Comparison of ENCODE assay signal across 24 cellular contexts in genomic region chr1:95076034-95076433, GRCh38. TPM values are rescaled to one million over a fixed set of nuclear protein-coding genes. Genes with fewer than 3 reads are reported as not detected.
DNase-seq lines count a peak whose midpoint lies in the region; ATAC-seq, FAIRE-seq and TF ChIP-seq lines count a peak whose summit lies in the region.
"Had no signal": no experiment of that assay in that cellular context is flagged by ENCODE, and none has a peak within 500 bp of the region (broad histone marks: within the 10 kb centered on the region; RNA-seq: fewer than 3 reads in every experiment).

No MANE protein-coding gene starts in this region.

- no peak for ATAC-seq in K562
- ATAC-seq in GM18519 (IDR thresholded peaks at IDR 0.05; ENCODE audit: low FRiP score, unreplicated experiment): no peak

- peaks cover 7% of the 10 kb centered on the region for H3K4me1 ChIP-seq in astrocyte (ENCODE audit: insufficient read depth, low read length)
- H3K4me1 ChIP-seq in K562 (replicated peaks in 1 of 2; ENCODE audit: control insufficient read depth in 2 of 2, insufficient read depth in 2 of 2, low read length in 2 of 2): peaks cover 0 to 5% of the 10 kb centered on the region in 2 experiments; a peak in 2 of 5 replicates
- peaks cover 0 to 21% (median 16%) of the 10 kb centered on the region in 4 donors for H3K4me1 ChIP-seq in transverse colon
- H3K4me1 ChIP-seq: BE2C had no signal

- H4K20me1 ChIP-seq in astrocyte (ENCODE audit: insufficient read depth, low read length): no peaks in the 10 kb centered on the region
- H4K20me1 ChIP-seq in K562 (replicated peaks; ENCODE audit: control insufficient read depth, insufficient read depth, low read length): no peaks in the 10 kb centered on the region
- H4K20me1 ChIP-seq: BLaER1 had no signal

- H3K27me3 ChIP-seq in astrocyte (ENCODE audit: insufficient read depth, low read length) (peaks cover 17% of the 10 kb centered on the region), K562 (ENCODE audit: control insufficient read depth in 2 of 2, insufficient read depth in 2 of 2, low read length in 2 of 2) (no peaks in the 10 kb centered on the region), transverse colon (no peaks in the 10 kb centered on the region)
- H3K27me3 ChIP-seq: BE2C, BLaER1 had no signal

- H3K79me2 ChIP-seq in astrocyte (ENCODE audit: insufficient read depth, low read length): peaks cover 3% of the 10 kb centered on the region
- no peaks in the 10 kb centered on the region; the same call in 2 of the 3 replicates for H3K79me2 ChIP-seq in K562 (ENCODE audit: control insufficient read depth, insufficient read depth, low read length)

- BruUV-seq in K562 (replicated peaks; lab: Mats Ljungman, UMichigan): no TSS peak

- DNase-seq in astrocyte (ENCODE audit: low read depth) (no peak), K562 (ENCODE audit: extremely low read depth in 1 of 4, low spot score in 3 of 4) (no peak), transverse colon (no peak), EL (no peak)
- DNase-seq: 8988T; ACHN; BE2C; C1 segment of cervical spinal cord; CD4-positive, alpha-beta memory T cell; CD4-positive, CD25-positive, alpha-beta regulatory T cell; CD8-positive, alpha-beta memory T cell; DMS 273 treated with DMSO at 0.1 percent for 48 hours; DMS153; DMS53; DMS79; DND-41; GF-D8 had no signal

- H3K36me3 ChIP-seq in astrocyte (ENCODE audit: insufficient read depth, low read length) (no peaks in the 10 kb centered on the region), K562 (ENCODE audit: control insufficient read depth, insufficient read depth, low read length) (no peaks in the 10 kb centered on the region), transverse colon (no peaks in the 10 kb centered on the region)
- H3K36me3 ChIP-seq: BE2C, BLaER1 had no signal

- H3K9me3 ChIP-seq in astrocyte (ENCODE audit: insufficient read depth, low read depth, low read length) (no peaks in the 10 kb centered on the region), K562 (replicated peaks; ENCODE audit: control insufficient read depth, insufficient read depth, low read depth, low read length) (no peaks in the 10 kb centered on the region), transverse colon (no peaks in the 10 kb centered on the region)
- H3K9me3 ChIP-seq: BE2C, BLaER1 had no signal

- H3K27ac ChIP-seq in astrocyte (ENCODE audit: low read depth, low read length): no peak overlapping the region
- H3K27ac ChIP-seq in K562 (ENCODE audit: extremely low read depth, low read depth, low read length): no peak overlapping the region
- H3K27ac ChIP-seq in transverse colon: peak overlapping the region; percentile 11 to 47 (median 38)
- H3K27ac ChIP-seq: BLaER1 had no signal

- peaks cover 4% of the 10 kb centered on the region for H3K4me1 Mint-ChIP-seq in astrocyte (ENCODE audit: low read depth, unreplicated experiment)

- H2AFZ ChIP-seq in astrocyte (ENCODE audit: low read depth, low read length): no peak overlapping the region
- no peak overlapping the region for H2AFZ ChIP-seq in K562 (ENCODE audit: low read depth, low read length)

- H3K4me3 ChIP-seq in astrocyte (ENCODE audit: insufficient read depth, low read depth, low read length) (no peak overlapping the region), K562 (no peak overlapping the region), transverse colon (no peak overlapping the region)
- H3K4me3 ChIP-seq: BLaER1 had no signal

- H3K36me3 Mint-ChIP-seq in astrocyte (ENCODE audit: low read depth, unreplicated experiment): peaks cover 2% of the 10 kb centered on the region
- H3K36me3 Mint-ChIP-seq: CD4-positive, CD25-positive, alpha-beta regulatory T cell had no signal

- POLR2A ChIA-PET in K562 (lab: Yijun Ruan, JAX): interaction anchor here (0.9 to 1.4 kb wide), 3 partner anchors 9 to 78 kb away, joined by 4 to 5 read pairs (median 4); no protein-coding TSS in a partner anchor

- H3K9me3 Mint-ChIP-seq in astrocyte (ENCODE audit: unreplicated experiment): no peaks in the 10 kb centered on the region
- H3K9me3 Mint-ChIP-seq: CD14-positive monocyte; CD4-positive, CD25-positive, alpha-beta regulatory T cell; CD8-positive, alpha-beta memory T cell had no signal

- TF ChIP-seq RAD21 in K562 (CRISPR knock-in tag; conservative IDR thresholded peaks at IDR 0.05 in 1 of 2, IDR thresholded peaks at IDR 0.05 in 1 of 2): no peak

- H3K9me1 ChIP-seq in K562 (ENCODE audit: control insufficient read depth, insufficient read depth, low read length): no peaks in the 10 kb centered on the region

- H3K4me2 ChIP-seq in astrocyte (ENCODE audit: low read length): no peak overlapping the region
- no peak overlapping the region for H3K4me2 ChIP-seq in K562 (ENCODE audit: insufficient read depth, low read length)
- H3K4me2 ChIP-seq: BLaER1 had no signal

- TF ChIP-seq CTCF in astrocyte (IDR thresholded peaks at IDR 0.05; ENCODE audit: insufficient read depth, low read depth, low read length) (no peak), K562 (IDR thresholded peaks at IDR 0.05 in 2 of 3, conservative IDR thresholded peaks at IDR 0.05 in 1 of 3; ENCODE audit: insufficient read depth in 2 of 3, low read depth in 1 of 3, low read length in 3 of 3) (no peak), transverse colon (IDR thresholded peaks at IDR 0.05) (no peak)

- TF ChIP-seq EP300 in K562 (IDR thresholded peaks at IDR 0.05; ENCODE audit: low read length) (no peak), transverse colon (IDR thresholded peaks at IDR 0.05; ENCODE audit: low read depth) (no peak)

- H3K27me3 Mint-ChIP-seq in astrocyte (ENCODE audit: low read depth, unreplicated experiment): no peaks in the 10 kb centered on the region

- TF ChIP-seq POLR2A in K562 (conservative IDR thresholded peaks at IDR 0.05) (no peak), transverse colon (IDR thresholded peaks at IDR 0.05) (no peak)

- H3K4me3 Mint-ChIP-seq in astrocyte (ENCODE audit: unreplicated experiment): no peak overlapping the region
- H3K4me3 Mint-ChIP-seq: CD14-positive monocyte; CD4-positive, alpha-beta memory T cell had no signal

- H3K9ac ChIP-seq in astrocyte (ENCODE audit: low read length) (no peak overlapping the region), K562 (ENCODE audit: insufficient read depth in 1 of 2, low read depth in 2 of 2, low read length in 2 of 2) (no peak overlapping the region)
- H3K9ac ChIP-seq: BLaER1 had no signal

- CTCF ChIA-PET in K562 (lab: Yijun Ruan, JAX; ENCODE audit: low intra/inter-chr PET ratio): no interaction called here

- peak overlapping the region; percentile 38 for H3K27ac Mint-ChIP-seq in astrocyte (ENCODE audit: unreplicated experiment)
- H3K27ac Mint-ChIP-seq: CD14-positive monocyte; CD4-positive, alpha-beta memory T cell; CD4-positive, CD25-positive, alpha-beta regulatory T cell had no signal

- FAIRE-seq in astrocyte (lab: Jason Lieb, UNC) (no peak), K562 (lab: Jason Lieb, UNC) (peak; percentile 6)
- FAIRE-seq: A204.1, G401.6, GM12891 had no signal

- intact Hi-C loops in K562 (cut with micrococcal nuclease): no loop called here
- intact Hi-C loops in transverse colon (cut with DNase I; ENCODE audit: low total_unique reads): no loop called here

- in situ Hi-C loops in K562 (cut with MboI) (no loop called here), transverse colon (cut with MboI; ENCODE audit: low pct_ligation_motif_present in 1 of 4, low pct_unique_long_range_greater_than_20kb in 1 of 4, low sequenced_read_pairs in 3 of 4) (loop anchor here in 3 of 4 donors (25.0 kb wide), 1 partner anchor 161 kb away; the partner anchor contains the start of gene RWDD3 (in 3 of the 3))

RNA-seq across cellular contexts. Expression of gene ALG14, which starts 3.3 kb away (rescaled TPM):
- total RNA-seq in astrocyte (6.9 and 8.1 TPM in 2 replicates), K562 (2014; rRNA removed) (1.8 and 2.8 TPM in 2 replicates), K562 (2014; rRNA removed; fragmentation: Illumina TruSeq; extraction: Trizol) (3.9 and 6.8 TPM in 2 replicates), K562 (2015; rRNA removed; fragmentation: Illumina TruSeq; extraction: Trizol) (2.6 and 3.3 TPM in 2 replicates), K562 (2021) (6.1 and 8.6 TPM in 2 replicates), transverse colon (1 to 10 TPM in 3 of 4 donors, under 1 TPM in 1; 0.40 to 2.3 (median 2.2) TPM)
- total RNA-seq in K562 (2011; cell fraction: chromatin; rRNA removed; ENCODE audit: low replicate concordance): 1.6 and 2.1 TPM in 2 replicates
- 1.2 and 3.7 TPM in 2 replicates for total RNA-seq in K562 (2011; cell fraction: nucleolus; rRNA removed)
- 3.2 and 4.2 TPM in 2 replicates for total RNA-seq in K562 (2011; cell fraction: nucleoplasm; rRNA removed)
- polyA plus RNA-seq in K562 (2011; rRNA removed) (2.8 and 2.9 TPM in 2 replicates), K562 (2014; fragmentation: Illumina TruSeq; extraction: Trizol) (4.7 and 4.9 TPM in 2 replicates), K562 (2014; fragmentation: Nextera tagmentation; extraction: Ambion mirVana) (10 to 100 TPM; 14.9 to 16.2 TPM), K562 (2014; rRNA removed) (2.2 and 2.8 TPM in 2 replicates)
- 1.3 and 2.0 TPM in 2 replicates for polyA plus RNA-seq in K562 (2011; cell fraction: cytosol; rRNA removed)
- 0.94 and 1.3 TPM in 2 replicates for polyA plus RNA-seq in K562 (2011; cell fraction: nucleus; rRNA removed)
- 3.3 and 4.6 TPM in 2 replicates for polyA plus RNA-seq in K562 (2012)
- polyA minus RNA-seq in K562 (2011; rRNA and poly(A)+ RNA removed): 1.6 and 2.0 TPM in 2 replicates
- polyA minus RNA-seq in K562 (2011; cell fraction: cytosol; rRNA and poly(A)+ RNA removed): 1.4 and 12.8 TPM in 2 replicates
- 1.5 and 4.4 TPM in 2 replicates for polyA minus RNA-seq in K562 (2011; cell fraction: nucleus; rRNA and poly(A)+ RNA removed)

RNA-seq across cellular contexts. Expression of gene TLCD4, which starts 41.1 kb away (rescaled TPM):
- 0.99 and 1.8 TPM in 2 replicates for total RNA-seq in astrocyte
- total RNA-seq in K562 (2011; cell fraction: chromatin; rRNA removed; ENCODE audit: low replicate concordance): 10.7 and 22.5 TPM in 2 replicates
- 7.2 and 9.1 TPM in 2 replicates for total RNA-seq in K562 (2011; cell fraction: nucleolus; rRNA removed)
- 20.7 and 39.0 TPM in 2 replicates for total RNA-seq in K562 (2011; cell fraction: nucleoplasm; rRNA removed)
- 7.6 and 10.3 TPM in 2 replicates for total RNA-seq in K562 (2014; rRNA removed)
- 19.8 and 23.6 TPM in 2 replicates for total RNA-seq in K562 (2014; rRNA removed; fragmentation: Illumina TruSeq; extraction: Trizol)
- 6.8 and 7.5 TPM in 2 replicates for total RNA-seq in K562 (2015; rRNA removed; fragmentation: Illumina TruSeq; extraction: Trizol)
- 13.9 and 16.5 TPM in 2 replicates for total RNA-seq in K562 (2021)
- 9.6 and 16.6 TPM in 2 replicates for polyA plus RNA-seq in K562 (2011; rRNA removed)
- polyA plus RNA-seq in K562 (2011; cell fraction: cytosol; rRNA removed): 2.2 and 4.5 TPM in 2 replicates
- 2.3 and 2.7 TPM in 2 replicates for polyA plus RNA-seq in K562 (2011; cell fraction: nucleus; rRNA removed)
- 5.0 and 5.7 TPM in 2 replicates for polyA plus RNA-seq in K562 (2012)
- 8.4 and 10.9 TPM in 2 replicates for polyA plus RNA-seq in K562 (2014; fragmentation: Illumina TruSeq; extraction: Trizol)
- polyA plus RNA-seq in K562 (2014; fragmentation: Nextera tagmentation; extraction: Ambion mirVana): 1 to 10 TPM; 3.5 to 5.0 TPM
- polyA plus RNA-seq in K562 (2014; rRNA removed): 6.5 and 6.6 TPM in 2 replicates
- polyA minus RNA-seq in K562 (2011; rRNA and poly(A)+ RNA removed): 26.5 and 41.8 TPM in 2 replicates
- polyA minus RNA-seq in K562 (2011; cell fraction: cytosol; rRNA and poly(A)+ RNA removed): 8.3 and 10.7 TPM in 2 replicates
- polyA minus RNA-seq in K562 (2011; cell fraction: nucleus; rRNA and poly(A)+ RNA removed): 3.1 and 4.1 TPM in 2 replicates
- 10 to 100 TPM in 3 of 4 donors, 1 to 10 TPM in 1; 3.4 to 68.8 (median 43.5) TPM for total RNA-seq in transverse colon
- total RNA-seq: A673; CD4-positive, CD25-positive, alpha-beta regulatory T cell had no signal
- polyA plus RNA-seq: CD14-positive monocyte; CD8-positive, alpha-beta memory T cell had no signal

Comparison
In these comparisons a context has a peak if more than half of its experiments do, and no peak if none do; other contexts are left out.
1. H3K27ac ChIP-seq: peak in transverse colon (4 of 4); none in astrocyte (single experiment) and K562 (single experiment).